In genomic region chr10:119165171-119166110, GRCh38 we compare ENCODE assay signal across 8 cellular contexts. TPM values are rescaled to one million over a fixed set of nuclear protein-coding genes. Genes with fewer than 3 reads are reported as not detected.
DNase-seq lines count a peak whose midpoint lies in the region; ATAC-seq lines count a peak whose summit lies in the region.

Gene SFXN4, minus strand, starts transcription at chr10:119165714. Its CDS starts 67 bp downstream, at chr10:119165647.

- DNase-seq in 8988T: peak; percentile 47
- DNase-seq in NCI-H2196 treated with DMSO at 0.1 percent for 48 hours (lab: John Stamatoyannopoulos, UW; ENCODE audit: unreplicated experiment): peak; percentile 37
- peak; percentile 64 for DNase-seq in activated CD4-positive, alpha-beta T cell treated with anti-CD3 and anti-CD28 coated beads for 1 hour
- DNase-seq in cerebellum (ENCODE audit: low spot score): peak; percentile 92
- DNase-seq in left kidney (ENCODE audit: low read depth, low spot score): peak; percentile 86
- DNase-seq in stimulated activated CD4-positive, alpha-beta T cell treated with anti-CD3 and anti-CD28 coated beads, Interleukin-2, amount 100 ng/mL, for 24 hours: peak; percentile 81 to 84

- ATAC-seq in GM18499 (IDR thresholded peaks at IDR 0.05; ENCODE audit: insufficient read depth, unreplicated experiment) (peak; percentile 46), HG02885 (IDR thresholded peaks at IDR 0.05; ENCODE audit: poor library complexity, unreplicated experiment) (peak; percentile 88)

RNA-seq across cellular contexts. Expression of gene SFXN4, which starts in this region (rescaled TPM):
- total RNA-seq in cerebellum: 13.7 TPM

Comparison
In these comparisons a context has a peak if more than half of its experiments do, and no peak if none do; other contexts are left out.
1. Peak in every context shown above with its lines: DNase-seq and ATAC-seq.
2. DNase-seq: peak in every context shown above with its lines; median percentile 92 in cerebellum; 86 in left kidney; 82 in stimulated activated CD4-positive, alpha-beta T cell treated with anti-CD3 and anti-CD28 coated beads, Interleukin-2, amount 100 ng/mL, for 24 hours; 64 in activated CD4-positive, alpha-beta T cell treated with anti-CD3 and anti-CD28 coated beads for 1 hour; 47 in 8988T; 37 in NCI-H2196 treated with DMSO at 0.1 percent for 48 hours.